8 cellular contexts compared by ENCODE assay signal in the genomic region with DNA sequence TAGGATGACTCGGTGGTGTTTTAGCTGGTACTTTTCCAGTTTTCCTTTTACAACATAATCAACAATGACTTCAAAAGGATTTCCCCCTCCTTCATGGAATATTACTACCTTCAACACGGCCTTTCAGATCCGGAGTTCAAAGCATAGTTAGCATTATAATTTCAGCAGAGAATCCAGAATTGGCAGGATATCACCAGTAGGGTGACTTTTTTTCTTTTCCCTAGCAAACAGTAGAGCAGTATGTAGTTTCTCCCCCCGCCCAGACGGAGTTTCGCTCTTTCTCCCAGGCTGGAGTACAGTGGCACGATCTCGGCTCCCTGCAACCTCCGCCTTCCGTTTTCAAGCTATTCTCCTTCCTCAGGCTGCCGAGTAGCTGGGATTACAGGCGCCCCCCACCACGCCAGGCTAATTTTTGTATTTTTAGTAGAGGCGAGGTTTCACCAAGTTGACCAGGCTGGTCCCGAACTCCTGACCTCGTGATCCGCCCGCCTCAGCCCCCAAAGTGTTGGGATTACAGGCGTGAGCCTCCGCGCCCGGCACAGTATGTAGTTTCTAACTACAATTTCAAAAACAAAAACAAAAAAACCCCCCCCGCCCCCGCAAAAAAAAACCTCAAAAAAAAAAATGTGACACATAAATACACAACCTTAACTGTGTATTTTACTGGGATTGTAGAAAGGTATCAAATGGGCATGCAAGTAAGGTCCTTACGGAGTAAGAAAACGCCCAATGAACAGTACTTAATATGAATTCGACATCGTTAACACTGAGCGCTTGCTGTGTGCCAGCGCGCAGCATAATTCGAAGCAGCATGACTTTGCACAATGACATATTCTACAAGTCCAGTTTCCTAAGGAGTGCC. TPM values are rescaled to one million over a fixed set of nuclear protein-coding genes. Genes with fewer than 3 reads are reported as not detected.
DNase-seq lines count a peak whose midpoint lies in the region; ATAC-seq and TF ChIP-seq lines count a peak whose summit lies in the region.

No MANE protein-coding gene starts in this region.

- CTCF ChIA-PET in activated CD8-positive, alpha-beta T cell treated with anti-CD3 and anti-CD28 coated beads for 36 hours (lab: Charles Lee) = interaction anchor here (0.8 to 3.4 kb wide), 7 partner anchors 16 to 320 kb away, joined by 3 to 15 read pairs (median 3); partner anchors contain the start of gene HNRNPU

- H3K9me3 Mint-ChIP-seq in activated CD8-positive, alpha-beta T cell treated with anti-CD3 and anti-CD28 coated beads for 36 hours = no peaks in the 10 kb centered on the region

- peaks cover 31% of the 10 kb centered on the region for H3K36me3 Mint-ChIP-seq in activated CD8-positive, alpha-beta T cell treated with anti-CD3 and anti-CD28 coated beads for 36 hours (ENCODE audit: low read depth)

- intact Hi-C loops in activated CD8-positive, alpha-beta T cell treated with anti-CD3 and anti-CD28 coated beads for 36 hours (cut with micrococcal nuclease) = loop anchor here (10.0 kb wide), 1 partner anchor 141 kb away; no protein-coding TSS in a partner anchor

- POLR2A ChIA-PET in activated CD8-positive, alpha-beta T cell treated with anti-CD3 and anti-CD28 coated beads for 36 hours (lab: Charles Lee) = interaction anchor here (0.8 to 16.7 kb wide), 12 partner anchors 9 to 181 kb away, joined by 3 to 554 read pairs (median 5); partner anchors contain the start of genes DESI2 and HNRNPU

- peak; percentile 9 for ATAC-seq in HG03280 (IDR thresholded peaks at IDR 0.05; ENCODE audit: unreplicated experiment)
- ATAC-seq in activated CD8-positive, alpha-beta T cell treated with anti-CD3 and anti-CD28 coated beads for 36 hours = peak; percentile 3
- no peak for ATAC-seq in HG03469 (IDR thresholded peaks at IDR 0.05; ENCODE audit: unreplicated experiment)

- no peak for TF ChIP-seq CTCF in GM12865 (IDR thresholded peaks at IDR 0.05; ENCODE audit: insufficient read depth, low read depth, low read length, missing control alignments)
- TF ChIP-seq CTCF in activated CD8-positive, alpha-beta T cell treated with anti-CD3 and anti-CD28 coated beads for 36 hours (IDR thresholded peaks at IDR 0.05) = peak; percentile 20

- DNase-seq in GM12865 (ENCODE audit: low read depth) (peak; percentile 78), NCI-H774 (lab: John Stamatoyannopoulos, UW) (peak; percentile 72), medulla oblongata (ENCODE audit: extremely low spot score) (peak; percentile 86)
- peak; percentile 65 for DNase-seq in activated CD8-positive, alpha-beta T cell treated with anti-CD3 and anti-CD28 coated beads for 36 hours
- DNase-seq in effector CD8-positive, alpha-beta T cell (lab: John Stamatoyannopoulos, UW) = peak; percentile 27
- DNase-seq in stimulated activated CD4-positive, alpha-beta T cell treated with anti-CD3 and anti-CD28 coated beads, TNF-alpha, amount 100 ng/mL, for 4 hours (ENCODE audit: low read depth in 3 of 3) = peak in 2 of 3 experiments; percentile 5 to 28

- peaks cover 23% of the 10 kb centered on the region for H3K4me1 Mint-ChIP-seq in activated CD8-positive, alpha-beta T cell treated with anti-CD3 and anti-CD28 coated beads for 36 hours (ENCODE audit: low read depth)

- H3K4me3 Mint-ChIP-seq in activated CD8-positive, alpha-beta T cell treated with anti-CD3 and anti-CD28 coated beads for 36 hours = peak overlapping the region; percentile 93

- H3K27me3 Mint-ChIP-seq in activated CD8-positive, alpha-beta T cell treated with anti-CD3 and anti-CD28 coated beads for 36 hours = no peaks in the 10 kb centered on the region

- peak overlapping the region; percentile 98 for H3K27ac Mint-ChIP-seq in activated CD8-positive, alpha-beta T cell treated with anti-CD3 and anti-CD28 coated beads for 36 hours

- H3K4me3 ChIP-seq in GM12865 (ENCODE audit: low read depth, low read length) = peak overlapping the region; percentile 99

RNA-seq across cellular contexts. Expression of gene COX20, which starts 1.5 kb away (rescaled TPM):
- total RNA-seq in activated CD8-positive, alpha-beta T cell treated with anti-CD3 and anti-CD28 coated beads for 36 hours = 10 to 100 TPM; 33.1 to 34.7 TPM

RNA-seq across cellular contexts. Expression of gene HNRNPU, which starts 30.4 kb away (rescaled TPM):
- total RNA-seq in activated CD8-positive, alpha-beta T cell treated with anti-CD3 and anti-CD28 coated beads for 36 hours = 100 to 1,000 TPM; 469 to 474 TPM

Comparison
In these comparisons a context has a peak if more than half of its experiments do, and no peak if none do; other contexts are left out.
1. DNase-seq: peak in every context shown above with its lines; median percentile 86 in medulla oblongata; 78 in GM12865; 72 in NCI-H774; 65 in activated CD8-positive, alpha-beta T cell treated with anti-CD3 and anti-CD28 coated beads for 36 hours; 27 in effector CD8-positive, alpha-beta T cell; 16 in stimulated activated CD4-positive, alpha-beta T cell treated with anti-CD3 and anti-CD28 coated beads, TNF-alpha, amount 100 ng/mL, for 4 hours.